ENCODE assay signal across 21 cellular contexts in the genomic region with DNA sequence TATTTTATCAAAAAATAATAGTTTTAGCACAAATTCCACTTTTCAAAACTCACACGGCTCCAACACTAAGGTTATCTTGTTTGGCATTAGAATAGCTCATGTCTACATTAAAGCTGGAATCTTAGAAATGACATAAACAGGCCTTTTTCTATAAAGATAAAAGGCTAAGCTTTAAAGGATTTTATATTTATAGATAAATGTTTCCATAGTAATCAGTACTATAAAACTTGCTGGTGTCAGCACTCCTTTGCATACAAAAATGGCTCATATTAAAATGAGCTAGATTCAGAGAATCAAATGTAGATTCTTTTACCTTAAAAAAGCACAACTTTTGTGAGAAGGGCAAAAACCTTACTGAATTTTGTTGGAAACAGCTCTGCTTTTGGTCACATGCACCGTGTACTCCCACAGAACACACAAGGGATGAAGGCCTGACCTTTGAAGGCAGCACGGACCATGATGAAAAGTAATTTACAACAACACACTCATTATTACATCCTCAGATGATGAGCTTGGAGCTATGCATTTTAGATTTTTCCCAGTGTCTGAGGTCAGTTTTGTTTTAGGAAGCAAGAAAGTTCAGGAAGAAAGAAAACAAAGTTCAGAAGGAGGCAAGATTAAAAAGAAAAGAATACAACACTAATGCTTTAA.
A peak's percentile ranks its signal among the peaks of the same experiment; 100 is the strongest.
DNase-seq lines count a peak whose midpoint lies in the region; ATAC-seq, FAIRE-seq and TF ChIP-seq lines count a peak whose summit lies in the region.
"Had no signal": no experiment of that assay in that cellular context is flagged by ENCODE, and none has a peak within 500 bp of the region (broad histone marks: within the 10 kb centered on the region; RNA-seq: fewer than 3 reads in every experiment).

No MANE protein-coding gene starts in this region.

- H3K27ac ChIP-seq in astrocyte (ENCODE audit: low read depth, low read length) = no peak overlapping the region

- no peak for FAIRE-seq in astrocyte (lab: Jason Lieb, UNC)
- FAIRE-seq: GM12878, GM19239, H1 had no signal

- DNase-seq in left ventricle myocardium superior = no peak
- no peak for DNase-seq in Right ventricle myocardium inferior (ENCODE audit: missing footprints)
- no peak for DNase-seq in astrocyte (ENCODE audit: low read depth)
- no peak for DNase-seq in GOT3 (lab: John Stamatoyannopoulos, UW)
- DNase-seq in activated gamma-delta T cell treated with Interleukin-2 at 50 U/mL for 16 hours = no peak
- DNase-seq: BE2C; CD4-positive, CD25-positive, alpha-beta regulatory T cell; EL; Karpas-422; NCI-H1417 treated with DMSO at 0.1 percent for 48 hours; NCI-H187 treated with DMSO at 0.1 percent for 48 hours; NCI-H226; NCI-H524 treated with DMSO at 0.1 percent for 48 hours; PC-3; RPMI8226; SIG-M5 had no signal

- H3K4me3 Mint-ChIP-seq in astrocyte (ENCODE audit: unreplicated experiment) = no peak overlapping the region
- H3K4me3 Mint-ChIP-seq in nephron = no peak overlapping the region
- H3K4me3 Mint-ChIP-seq: CD4-positive, CD25-positive, alpha-beta regulatory T cell had no signal

- peak overlapping the region; percentile 9 for H2AFZ ChIP-seq in astrocyte (ENCODE audit: low read depth, low read length)

- H3K27ac Mint-ChIP-seq in astrocyte (ENCODE audit: unreplicated experiment) (no peak overlapping the region), nephron (peak overlapping the region; percentile 73 to 88 (median 80))
- H3K27ac Mint-ChIP-seq: CD4-positive, CD25-positive, alpha-beta regulatory T cell had no signal

- peaks cover 4% of the 10 kb centered on the region for H3K4me1 ChIP-seq in astrocyte (ENCODE audit: insufficient read depth, low read length)
- H3K4me1 ChIP-seq: BE2C had no signal

- no peak overlapping the region for H3K4me2 ChIP-seq in astrocyte (ENCODE audit: low read length)

- H3K4me3 ChIP-seq in astrocyte (ENCODE audit: insufficient read depth, low read depth, low read length) = no peak overlapping the region
- H3K4me3 ChIP-seq: GM12878 had no signal

- no peaks in the 10 kb centered on the region for H3K9me3 ChIP-seq in astrocyte (ENCODE audit: insufficient read depth, low read depth, low read length)
- H3K9me3 ChIP-seq: BE2C had no signal

- H3K9ac ChIP-seq in astrocyte (ENCODE audit: low read length) = no peak overlapping the region

- H3K4me1 Mint-ChIP-seq in astrocyte (ENCODE audit: low read depth, unreplicated experiment) (peaks cover 14% of the 10 kb centered on the region), nephron (peaks cover 36% of the 10 kb centered on the region)

- intact Hi-C loops in left ventricle myocardium superior (cut with micrococcal nuclease) = no loop called here
- intact Hi-C loops in Right ventricle myocardium inferior (cut with DNase I) = no loop called here

- no peaks in the 10 kb centered on the region for H3K27me3 ChIP-seq in astrocyte (ENCODE audit: insufficient read depth, low read length)
- H3K27me3 ChIP-seq: BE2C had no signal

- no peak for TF ChIP-seq CTCF in astrocyte (IDR thresholded peaks at IDR 0.05; ENCODE audit: insufficient read depth, low read depth, low read length)
- TF ChIP-seq CTCF in nephron (IDR thresholded peaks at IDR 0.05; ENCODE audit: unreplicated experiment in 3 of 3) = no peak

- H3K9me3 Mint-ChIP-seq in astrocyte (ENCODE audit: unreplicated experiment) (no peaks in the 10 kb centered on the region), nephron (no peaks in the 10 kb centered on the region)

- peak; percentile 59 for ATAC-seq in left ventricle myocardium superior
- ATAC-seq in Right ventricle myocardium inferior = no peak
- ATAC-seq in HG02973 (IDR thresholded peaks at IDR 0.05; ENCODE audit: unreplicated experiment) = no peak
- ATAC-seq: GM12878, PC-3 had no signal

- H3K27me3 Mint-ChIP-seq in astrocyte (ENCODE audit: low read depth, unreplicated experiment) (no peaks in the 10 kb centered on the region), nephron (ENCODE audit: low read depth) (no peaks in the 10 kb centered on the region)

- H3K79me2 ChIP-seq in astrocyte (ENCODE audit: insufficient read depth, low read length) = no peaks in the 10 kb centered on the region

- H3K36me3 Mint-ChIP-seq in astrocyte (ENCODE audit: low read depth, unreplicated experiment) = no peaks in the 10 kb centered on the region
- H3K36me3 Mint-ChIP-seq in nephron (ENCODE audit: low read depth) = no peaks in the 10 kb centered on the region
- H3K36me3 Mint-ChIP-seq: CD4-positive, CD25-positive, alpha-beta regulatory T cell had no signal

- H3K36me3 ChIP-seq in astrocyte (ENCODE audit: insufficient read depth, low read length) = no peaks in the 10 kb centered on the region
- H3K36me3 ChIP-seq: BE2C had no signal

- no peaks in the 10 kb centered on the region for H4K20me1 ChIP-seq in astrocyte (ENCODE audit: insufficient read depth, low read length)
